In genomic region chr15:36632196-36632595, GRCh38 we compare ENCODE assay signal across 12 cellular contexts. TPM values are rescaled to one million over a fixed set of nuclear protein-coding genes. Genes with fewer than 3 reads are reported as not detected.
DNase-seq lines count a peak whose midpoint lies in the region; ATAC-seq, FAIRE-seq and TF ChIP-seq lines count a peak whose summit lies in the region.
"Had no signal": no experiment of that assay in that cellular context is flagged by ENCODE, and none has a peak within 500 bp of the region (broad histone marks: within the 10 kb centered on the region; RNA-seq: fewer than 3 reads in every experiment).

No MANE protein-coding gene starts in this region.

- H3K27ac Mint-ChIP-seq in Caco-2 (ENCODE audit: unreplicated experiment) = no peak overlapping the region
- H3K27ac Mint-ChIP-seq: stimulated activated naive CD8-positive, alpha-beta T cell treated with anti-CD3 and anti-CD28 coated beads, Interleukin-15, Interleukin-2, amounts not matched to agents 100 ng/mL and 50 ng/mL, for 24 hours had no signal

- CTCF ChIA-PET in Caco-2 (lab: Charles Lee) = no interaction called here

- H3K4me3 ChIP-seq in Caco-2 (ENCODE audit: low read depth, low read length) = no peak overlapping the region
- H3K4me3 ChIP-seq: cardiac muscle cell had no signal

- BruUV-seq in Caco-2 (replicated peaks; lab: Mats Ljungman, UMichigan) = no TSS peak

- no peaks in the 10 kb centered on the region for H3K27me3 Mint-ChIP-seq in Caco-2 (ENCODE audit: insufficient read depth, unreplicated experiment)
- H3K27me3 Mint-ChIP-seq: stimulated activated naive CD8-positive, alpha-beta T cell treated with anti-CD3 and anti-CD28 coated beads, Interleukin-15, Interleukin-2, amounts not matched to agents 100 ng/mL and 50 ng/mL, for 24 hours had no signal

- no peak overlapping the region for H3K4me3 Mint-ChIP-seq in Caco-2 (ENCODE audit: unreplicated experiment)
- H3K4me3 Mint-ChIP-seq: stimulated activated naive CD8-positive, alpha-beta T cell treated with anti-CD3 and anti-CD28 coated beads, Interleukin-15, Interleukin-2, amounts not matched to agents 100 ng/mL and 50 ng/mL, for 24 hours had no signal

- no peak for FAIRE-seq in urothelium cell line (lab: Jason Lieb, UNC)

- intact Hi-C loops in Right ventricle myocardium superior (cut with DNase I) = no loop called here
- intact Hi-C loops in cardiac septum (cut with DNase I) = no loop called here
- intact Hi-C loops in Caco-2 (cut with micrococcal nuclease; ENCODE audit: unreplicated experiment) = no loop called here

- H3K36me3 Mint-ChIP-seq in Caco-2 (ENCODE audit: insufficient read depth, unreplicated experiment) = peaks cover 4% of the 10 kb centered on the region

- H3K9me3 ChIP-seq in Caco-2 = 0 out of 2 replicates have a peak, but pooled peaks cover 5% of the 10 kb centered on the region

- no peak for DNase-seq in Right ventricle myocardium superior
- no peak for DNase-seq in cardiac septum (ENCODE audit: low spot score)
- peak; percentile 31 for DNase-seq in OCI-M1 (lab: John Stamatoyannopoulos, UW)
- peak; percentile 49 for DNase-seq in urothelium cell line (ENCODE audit: low spot score)
- no peak for DNase-seq in Caco-2
- no peak for DNase-seq in activated effector memory CD4-positive, alpha-beta T cell treated with Interleukin-2 at 50 U/mL for 16 hours
- no peak for DNase-seq in HuH-7.5 (ENCODE audit: low spot score)
- DNase-seq: NCI-H2029; stimulated activated CD4-positive, alpha-beta T cell treated with anti-CD3 and anti-CD28 coated beads, Interleukin-12 subunit alpha, Interleukin-12 subunit beta, amount 100 ng/mL, for 4 hours had no signal

- H3K4me1 ChIP-seq in Caco-2 = no peaks in the 10 kb centered on the region

- H3K4me1 Mint-ChIP-seq in Caco-2 (ENCODE audit: low read depth, unreplicated experiment) = no peaks in the 10 kb centered on the region

- TF ChIP-seq CTCF in Caco-2 (IDR thresholded peaks at IDR 0.05; ENCODE audit: insufficient read depth in 1 of 2, low read depth in 1 of 2, low read length in 1 of 2, severe bottlenecking in 1 of 2, unreplicated experiment in 1 of 2) = no peak

- H3K27me3 ChIP-seq in Caco-2 (replicated peaks; ENCODE audit: control insufficient read depth, insufficient read depth, low read length) = no peaks in the 10 kb centered on the region
- H3K27me3 ChIP-seq: cardiac muscle cell had no signal

- POLR2A ChIA-PET in Caco-2 (lab: Charles Lee) = no interaction called here

- ATAC-seq in Right ventricle myocardium superior (ENCODE audit: poor library complexity) = peak; percentile 18
- peak; percentile 98 for ATAC-seq in esophagus mucosa

- no peaks in the 10 kb centered on the region for H3K36me3 ChIP-seq in Caco-2 (ENCODE audit: control insufficient read depth, insufficient read depth, low read length)
- H3K36me3 ChIP-seq: cardiac muscle cell had no signal

- H3K9me3 Mint-ChIP-seq in Caco-2 (ENCODE audit: unreplicated experiment) = peaks cover 12% of the 10 kb centered on the region

RNA-seq across cellular contexts. Expression of gene CDIN1, which starts 52.8 kb away (rescaled TPM):
- total RNA-seq in Right ventricle myocardium superior (187 TPM), cardiac septum (97.4 TPM), esophagus mucosa (20.0 TPM), Caco-2 (2022) (18.6 and 23.2 TPM in 2 replicates)

Comparison
In these comparisons a context has a peak if more than half of its experiments do, and no peak if none do; other contexts are left out.
1. DNase-seq: peak in OCI-M1 (single experiment) and urothelium cell line (single experiment); none in Right ventricle myocardium superior (single experiment), cardiac septum (single experiment), Caco-2 (0 of 2), activated effector memory CD4-positive, alpha-beta T cell treated with Interleukin-2 at 50 U/mL for 16 hours (single experiment) and HuH-7.5 (single experiment).